22 cellular contexts compared by ENCODE assay signal in the genomic region with DNA sequence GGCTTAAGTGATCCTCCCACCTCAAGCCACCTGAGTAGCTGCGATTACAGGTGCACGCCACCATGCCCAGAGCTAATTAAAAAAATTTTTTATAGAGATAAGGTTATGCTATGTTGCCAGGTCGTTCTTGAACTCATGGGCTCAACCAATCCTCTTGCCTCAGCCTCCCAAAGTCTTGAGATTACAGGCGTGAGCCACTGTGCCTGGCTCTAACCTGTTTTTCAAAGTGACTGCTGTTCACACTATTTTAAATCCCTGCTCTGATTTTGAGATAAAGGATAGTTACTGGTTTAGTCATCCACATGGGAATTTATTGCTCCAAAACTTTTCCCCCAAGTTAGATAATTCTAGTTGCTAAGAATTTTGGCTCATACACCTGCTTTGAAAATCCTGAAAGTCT. TPM values are rescaled to one million over a fixed set of nuclear protein-coding genes. Genes with fewer than 3 reads are reported as not detected.
A peak's percentile ranks its signal among the peaks of the same experiment; 100 is the strongest.
DNase-seq lines count a peak whose midpoint lies in the region; ATAC-seq and TF ChIP-seq lines count a peak whose summit lies in the region.
"Had no signal": no experiment of that assay in that cellular context is flagged by ENCODE, and none has a peak within 500 bp of the region (broad histone marks: within the 10 kb centered on the region; RNA-seq: fewer than 3 reads in every experiment).

No MANE protein-coding gene starts in this region.

- H3K27ac ChIP-seq in endodermal cell (ENCODE audit: low read depth, low read length) = no peak overlapping the region
- H3K27ac ChIP-seq: A549; BLaER1 treated with 17β-estradiol and CSF1 and Interleukin-3, amounts not matched to agents 10 nM and 100 nM; SJSA1 had no signal

- H3K9me3 Mint-ChIP-seq in endodermal cell (peaks cover 3% of the 10 kb centered on the region), progenitor cell of endocrine pancreas (ENCODE audit: low read depth) (no peaks in the 10 kb centered on the region)
- H3K9me3 Mint-ChIP-seq: CD4-positive, alpha-beta T cell had no signal

- H3K4me1 Mint-ChIP-seq in endodermal cell = peaks cover 2% of the 10 kb centered on the region
- H3K4me1 Mint-ChIP-seq in progenitor cell of endocrine pancreas (ENCODE audit: low read depth) = no peaks in the 10 kb centered on the region

- peak overlapping the region; percentile 21 for H3K27ac Mint-ChIP-seq in endodermal cell
- H3K27ac Mint-ChIP-seq in progenitor cell of endocrine pancreas = peak overlapping the region; percentile 5
- H3K27ac Mint-ChIP-seq: CD4-positive, alpha-beta T cell had no signal

- H3K36me3 Mint-ChIP-seq in endodermal cell (ENCODE audit: low read depth) = peaks cover 64% of the 10 kb centered on the region
- peaks cover 34% of the 10 kb centered on the region for H3K36me3 Mint-ChIP-seq in progenitor cell of endocrine pancreas (ENCODE audit: insufficient read depth)

- H3K4me3 Mint-ChIP-seq in endodermal cell (no peak overlapping the region), progenitor cell of endocrine pancreas (ENCODE audit: low read depth) (no peak overlapping the region)
- H3K4me3 Mint-ChIP-seq: CD4-positive, alpha-beta T cell had no signal

- no peak for TF ChIP-seq CTCF in endodermal cell (conservative IDR thresholded peaks at IDR 0.05)
- TF ChIP-seq CTCF in progenitor cell of endocrine pancreas (IDR thresholded peaks at IDR 0.05; ENCODE audit: unreplicated experiment) = no peak

- ATAC-seq in HG03442 (IDR thresholded peaks at IDR 0.05; ENCODE audit: unreplicated experiment) (no peak), HG03108 (IDR thresholded peaks at IDR 0.05; ENCODE audit: unreplicated experiment) (no peak)
- ATAC-seq: A549 had no signal

- DNase-seq in ELF-1 (ENCODE audit: low read depth, low spot score) (peak; percentile 14), M059J (ENCODE audit: low read depth) (peak; percentile 13), endodermal cell (no peak), progenitor cell of endocrine pancreas (ENCODE audit: low spot score, unreplicated experiment) (no peak), cortex of kidney (lab: John Stamatoyannopoulos, UW) (no peak)
- DNase-seq: AML-193; CD4-positive, alpha-beta T cell; COR-L47; DMS53; EL; GF-D8; KBM-7; MM.1S; NCI-H2029 treated with DMSO at 0.1 percent for 48 hours; NCI-H526 treated with DMSO at 0.1 percent for 48 hours; Right ventricle myocardium superior; RPMI8226 had no signal

- H3K9me3 ChIP-seq in endodermal cell (ENCODE audit: control insufficient read depth, low read length) = peaks cover 24% of the 10 kb centered on the region
- H3K9me3 ChIP-seq: A549, SJSA1 had no signal

- H3K27me3 ChIP-seq in endodermal cell (ENCODE audit: control insufficient read depth, insufficient read depth, low read length, poor library complexity, severe bottlenecking) = no peaks in the 10 kb centered on the region
- H3K27me3 ChIP-seq: BLaER1 treated with 17β-estradiol and CSF1 and Interleukin-3, amounts not matched to agents 10 nM and 100 nM; SJSA1 had no signal

- H3K27me3 Mint-ChIP-seq in endodermal cell (ENCODE audit: insufficient read depth) (no peaks in the 10 kb centered on the region), progenitor cell of endocrine pancreas (no peaks in the 10 kb centered on the region)
- H3K27me3 Mint-ChIP-seq: CD4-positive, alpha-beta T cell had no signal

- 88 to 90% methylated on average over 2 to 4 of the region's 4 CpGs for WGBS in endodermal cell (ENCODE audit: insufficient coverage in 1 of 2, insufficient read length in 1 of 2), 2 experiments

- H3K9ac ChIP-seq in endodermal cell (ENCODE audit: extremely low read depth, low read length, poor library complexity, severe bottlenecking) = no peak overlapping the region
- H3K9ac ChIP-seq: BLaER1 treated with 17β-estradiol and CSF1 and Interleukin-3, amounts not matched to agents 10 nM and 100 nM had no signal

- no peaks in the 10 kb centered on the region for H3K4me1 ChIP-seq in endodermal cell (ENCODE audit: control insufficient read depth, insufficient read depth, low read length)
- H3K4me1 ChIP-seq: A549; BLaER1 treated with 17β-estradiol and CSF1 and Interleukin-3, amounts not matched to agents 10 nM and 100 nM; SJSA1 had no signal

- H3K36me3 ChIP-seq in endodermal cell (ENCODE audit: control insufficient read depth, insufficient read depth, low read length) = peaks cover 92% of the 10 kb centered on the region

- H3K4me3 ChIP-seq in endodermal cell (ENCODE audit: low read length) = no peak overlapping the region
- H3K4me3 ChIP-seq: A549; BLaER1 treated with 17β-estradiol and CSF1 and Interleukin-3, amounts not matched to agents 10 nM and 100 nM; SJSA1 had no signal

RNA-seq across cellular contexts. Expression of gene MTMR12, which starts 48.2 kb away (rescaled TPM):
- total RNA-seq in M059J (2014; rRNA removed; shearing (Covaris generic)) = 11.1 and 19.1 TPM in 2 replicates
- total RNA-seq in endodermal cell (10 to 100 TPM; 32.7 to 33.3 TPM), progenitor cell of endocrine pancreas (30.6 and 30.9 TPM in 2 replicates)
- polyA plus RNA-seq in endodermal cell (2013, experiment 1 of 2) = 24.2 TPM
- 22.1 TPM for polyA plus RNA-seq in endodermal cell (2013, experiment 2 of 2)

Comparison
In these comparisons a context has a peak if more than half of its experiments do, and no peak if none do; other contexts are left out.
1. DNase-seq: peak in ELF-1 (single experiment) and M059J (single experiment); none in endodermal cell (single experiment), progenitor cell of endocrine pancreas (single experiment) and cortex of kidney (single experiment).